Comparison of ENCODE assay signal across 1 cellular context in the genomic region with DNA sequence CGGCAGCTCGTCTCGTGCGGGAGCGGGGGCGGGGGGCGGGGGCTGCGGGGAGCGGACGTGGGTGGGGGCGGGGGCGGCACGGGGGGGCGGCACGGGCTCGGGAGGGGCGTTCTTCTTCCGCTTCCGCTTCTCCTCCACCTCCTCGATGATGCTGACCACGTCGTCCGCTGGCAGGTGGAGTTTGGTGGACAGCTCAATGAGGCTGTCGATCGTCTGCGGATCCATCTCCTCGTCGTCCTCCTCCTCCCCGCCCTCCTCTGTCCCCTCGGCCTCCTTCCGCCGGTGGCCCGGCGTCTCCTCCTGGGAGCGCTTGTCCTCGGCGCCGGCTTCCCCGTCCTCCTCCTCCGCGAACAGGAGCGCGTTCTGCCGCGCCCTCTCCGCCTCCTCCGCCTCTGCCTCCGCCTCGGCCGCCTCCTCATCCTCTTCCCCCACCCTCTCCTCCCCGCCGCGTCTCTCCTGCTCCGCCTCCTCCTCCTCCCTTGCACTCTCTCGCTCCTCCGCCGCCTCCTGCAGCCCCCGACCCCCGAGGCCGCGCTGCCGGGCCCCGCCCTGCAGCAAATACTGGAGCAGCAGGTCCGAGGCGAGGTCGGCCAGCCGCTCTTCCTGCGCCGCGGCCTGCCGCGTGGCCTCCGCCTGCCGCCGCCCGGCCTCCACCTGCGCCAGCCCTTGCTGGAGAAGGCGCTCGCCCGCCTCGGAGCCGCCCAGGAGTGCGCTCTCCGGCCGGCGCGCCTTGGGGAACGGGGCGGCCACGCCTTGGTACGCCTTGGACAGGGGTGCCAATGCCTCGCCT.
TF ChIP-seq lines count a peak whose summit lies in the region.

No MANE protein-coding gene starts in this region.

TF ChIP-seq in HEK293, 187 proteins besides CTCF, POLR2A, EP300 and RAD21 (continued from another document):
- TF ChIP-seq, protein P1, sequence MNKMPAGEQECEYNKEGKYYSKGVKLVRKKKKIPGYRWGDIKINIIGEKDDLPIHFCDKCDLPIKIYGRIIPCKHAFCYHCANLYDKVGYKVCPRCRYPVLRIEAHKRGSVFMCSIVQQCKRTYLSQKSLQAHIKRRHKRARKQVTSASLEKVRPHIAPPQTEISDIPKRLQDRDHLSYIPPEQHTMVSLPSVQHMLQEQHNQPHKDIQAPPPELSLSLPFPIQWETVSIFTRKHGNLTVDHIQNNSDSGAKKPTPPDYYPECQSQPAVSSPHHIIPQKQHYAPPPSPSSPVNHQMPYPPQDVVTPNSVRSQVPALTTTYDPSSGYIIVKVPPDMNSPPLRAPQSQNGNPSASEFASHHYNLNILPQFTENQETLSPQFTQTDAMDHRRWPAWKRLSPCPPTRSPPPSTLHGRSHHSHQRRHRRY (tag by site-specific recombination; IDR thresholded peaks at IDR 0.05), result peak; percentile 84; the same call in 1 of the 2 replicates
- TF ChIP-seq GFI1B (tag by site-specific recombination; IDR thresholded peaks at IDR 0.05) (no peak), ZNF670 (tag by site-specific recombination; IDR thresholded peaks at IDR 0.05; ENCODE audit: low read depth) (no peak), ZBTB21 (tag by site-specific recombination; IDR thresholded peaks at IDR 0.05) (peak; percentile 35; the same call in 1 of the 2 replicates), OVOL3 (tag by site-specific recombination; IDR thresholded peaks at IDR 0.05) (no peak)
- TF ChIP-seq, protein P2, sequence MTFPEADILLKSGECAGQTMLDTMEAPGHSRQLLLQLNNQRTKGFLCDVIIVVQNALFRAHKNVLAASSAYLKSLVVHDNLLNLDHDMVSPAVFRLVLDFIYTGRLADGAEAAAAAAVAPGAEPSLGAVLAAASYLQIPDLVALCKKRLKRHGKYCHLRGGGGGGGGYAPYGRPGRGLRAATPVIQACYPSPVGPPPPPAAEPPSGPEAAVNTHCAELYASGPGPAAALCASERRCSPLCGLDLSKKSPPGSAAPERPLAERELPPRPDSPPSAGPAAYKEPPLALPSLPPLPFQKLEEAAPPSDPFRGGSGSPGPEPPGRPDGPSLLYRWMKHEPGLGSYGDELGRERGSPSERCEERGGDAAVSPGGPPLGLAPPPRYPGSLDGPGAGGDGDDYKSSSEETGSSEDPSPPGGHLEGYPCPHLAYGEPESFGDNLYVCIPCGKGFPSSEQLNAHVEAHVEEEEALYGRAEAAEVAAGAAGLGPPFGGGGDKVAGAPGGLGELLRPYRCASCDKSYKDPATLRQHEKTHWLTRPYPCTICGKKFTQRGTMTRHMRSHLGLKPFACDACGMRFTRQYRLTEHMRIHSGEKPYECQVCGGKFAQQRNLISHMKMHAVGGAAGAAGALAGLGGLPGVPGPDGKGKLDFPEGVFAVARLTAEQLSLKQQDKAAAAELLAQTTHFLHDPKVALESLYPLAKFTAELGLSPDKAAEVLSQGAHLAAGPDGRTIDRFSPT (tag by site-specific recombination; IDR thresholded peaks at IDR 0.05), result no peak
